In genomic region chr16:56181401-56181800, GRCh38 we compare ENCODE assay signal across 39 cellular contexts. TPM values are rescaled to one million over a fixed set of nuclear protein-coding genes. Genes with fewer than 3 reads are reported as not detected.
"Had no signal": no experiment of that assay in that cellular context is flagged by ENCODE, and none has a peak within 500 bp of the region (broad histone marks: within the 10 kb centered on the region; RNA-seq: fewer than 3 reads in every experiment).

No MANE protein-coding gene starts in this region.

- H3K4me1 Mint-ChIP-seq: activated naive CD4-positive, alpha-beta T cell treated with anti-CD3 and anti-CD28 coated beads, Interleukin-2, amount 10 ng/mL, durations not matched to agents 7 days and 5 days; activated naive CD4-positive, alpha-beta T cell treated with anti-CD3 and anti-CD28 coated beads, Interleukin-2, amount 50 U/mL, for 24 hours; activated naive CD8-positive, alpha-beta T cell treated with anti-CD3 and anti-CD28 coated beads for 36 hours; activated naive CD8-positive, alpha-beta T cell treated with anti-CD3 and anti-CD28 coated beads, Interleukin-2, amount 10 ng/mL, durations not matched to agents 7 days and 5 days; activated naive CD8-positive, alpha-beta T cell treated with anti-CD3 and anti-CD28 coated beads, Interleukin-2, amount 50 U/mL, for 24 hours; activated T-helper 17 cell treated with anti-CD3 and anti-CD28 coated beads, Interleukin-2, amount 50 U/mL, for 72 hours; brain; central memory CD8-positive, alpha-beta T cell had no signal

- H3K4me1 ChIP-seq: adrenal gland, ascending aorta, body of pancreas, breast epithelium had no signal

- H3K36me3 ChIP-seq: adrenal gland, ascending aorta, brain microvascular endothelial cell, breast epithelium, cardiac muscle cell had no signal

- DNase-seq: activated effector memory CD4-positive, alpha-beta T cell treated with anti-CD3 and anti-CD28 coated beads, Interleukin-2, amount 50 U/mL, for 16 hours; activated effector memory CD4-positive, alpha-beta T cell treated with Interleukin-2 at 50 U/mL for 16 hours; activated gamma-delta T cell; activated gamma-delta T cell treated with Interleukin-2 at 50 U/mL for 16 hours; activated naive CD4-positive, alpha-beta T cell; activated naive CD4-positive, alpha-beta T cell treated with anti-CD3 and anti-CD28 coated beads for 36 hours; activated naive CD4-positive, alpha-beta T cell treated with anti-CD3 and anti-CD28 coated beads, Interleukin-2, amount 10 ng/mL, durations not matched to agents 7 days and 5 days; activated naive CD4-positive, alpha-beta T cell treated with anti-CD3 and anti-CD28 coated beads, Interleukin-2, amount 50 U/mL, for 16 hours; activated naive CD4-positive, alpha-beta T cell treated with Interleukin-2 at 50 U/mL for 16 hours; activated naive CD8-positive, alpha-beta T cell treated with anti-CD3 and anti-CD28 coated beads for 36 hours; activated naive CD8-positive, alpha-beta T cell treated with anti-CD3 and anti-CD28 coated beads, Interleukin-2, amount 10 ng/mL, durations not matched to agents 7 days and 5 days; activated naive CD8-positive, alpha-beta T cell treated with anti-CD3 and anti-CD28 coated beads, Interleukin-2, amount 50 U/mL, for 24 hours; activated T-cell treated with anti-CD3 and anti-CD28 coated beads, Interleukin-2, amount 50 U/mL, for 1 hour; activated T-cell treated with anti-CD3 and anti-CD28 coated beads, Interleukin-2, amount 50 U/mL, for 24 hours; activated T-cell treated with anti-CD3 and anti-CD28 coated beads, Interleukin-2, amount 50 U/mL, for 4 hours; activated T-cell treated with anti-CD3 and anti-CD28 coated beads, Interleukin-2, amount 50 U/mL, for 48 hours; activated T-cell treated with anti-CD3 and anti-CD28 coated beads, Interleukin-2, amount 50 U/mL, for 72 hours; adrenal gland; amniotic stem cell; amygdala; anterior cingulate cortex; aorta; body of pancreas; brain microvascular endothelial cell; caudate nucleus; central memory CD4-positive, alpha-beta T cell; cerebellar nuclear complex had no signal

- H3K9me3 Mint-ChIP-seq: central memory CD8-positive, alpha-beta T cell had no signal

- H3K27ac ChIP-seq: adrenal gland, ascending aorta, body of pancreas, brain microvascular endothelial cell, breast epithelium, cardiac muscle cell had no signal

- H3K4me3 ChIP-seq: adrenal gland, ascending aorta, body of pancreas, breast epithelium, cardiac muscle cell had no signal

- H3K27me3 ChIP-seq: adrenal gland, ascending aorta, body of pancreas, brain microvascular endothelial cell, breast epithelium had no signal

- FAIRE-seq: bronchial epithelial cell had no signal

- H3K9me3 ChIP-seq: adrenal gland had no signal

- H3K36me3 Mint-ChIP-seq: activated naive CD4-positive, alpha-beta T cell treated with anti-CD3 and anti-CD28 coated beads, Interleukin-2, amount 10 ng/mL, durations not matched to agents 7 days and 5 days; activated naive CD4-positive, alpha-beta T cell treated with anti-CD3 and anti-CD28 coated beads, Interleukin-2, amount 50 U/mL, for 72 hours; activated naive CD8-positive, alpha-beta T cell treated with anti-CD3 and anti-CD28 coated beads, Interleukin-2, amount 10 ng/mL, durations not matched to agents 7 days and 5 days had no signal

- H3K27me3 Mint-ChIP-seq: brain had no signal

- H3K27ac Mint-ChIP-seq: activated naive CD4-positive, alpha-beta T cell treated with anti-CD3 and anti-CD28 coated beads for 36 hours; activated naive CD4-positive, alpha-beta T cell treated with anti-CD3 and anti-CD28 coated beads, Interleukin-2, amount 10 ng/mL, durations not matched to agents 7 days and 5 days; activated naive CD4-positive, alpha-beta T cell treated with anti-CD3 and anti-CD28 coated beads, Interleukin-2, amount 50 U/mL, for 24 hours; activated naive CD4-positive, alpha-beta T cell treated with anti-CD3 and anti-CD28 coated beads, Interleukin-2, amount 50 U/mL, for 72 hours; activated naive CD8-positive, alpha-beta T cell; activated naive CD8-positive, alpha-beta T cell treated with anti-CD3 and anti-CD28 coated beads for 36 hours; activated naive CD8-positive, alpha-beta T cell treated with anti-CD3 and anti-CD28 coated beads, Interleukin-2, amount 10 ng/mL, durations not matched to agents 7 days and 5 days; activated naive CD8-positive, alpha-beta T cell treated with anti-CD3 and anti-CD28 coated beads, Interleukin-2, amount 50 U/mL, for 24 hours; activated T-cell treated with anti-CD3 and anti-CD28 coated beads, Interleukin-2, amount 50 U/mL, for 24 hours; activated T-cell treated with anti-CD3 and anti-CD28 coated beads, Interleukin-2, amount 50 U/mL, for 72 hours; activated T-helper 1 cell treated with anti-CD3 and anti-CD28 coated beads, Interleukin-12 subunit alpha, Interleukin-12 subunit beta, Interleukin-2, Interleukin-4 antibody, amounts not matched to agents 30 ng/mL and 10 ng/mL and 1 ng/mL, durations not matched to agents 14 hours and 24 hours and 36 hours; activated T-helper 17 cell treated with anti-CD3 and anti-CD28 coated beads, Interleukin-2, amount 50 U/mL, for 72 hours; activated T-helper 2 cell treated with anti-CD3 and anti-CD28 coated beads, Interferon-gamma antibody, Interleukin-2, Interleukin-4, amounts not matched to agents 10 μg/mL and 5 μg/mL and 100 μg/mL, durations not matched to agents 14 hours and 24 hours and 36 hours; brain had no signal

- ATAC-seq: activated naive CD4-positive, alpha-beta T cell treated with anti-CD3 and anti-CD28 coated beads, Interleukin-2, amount 50 U/mL, for 72 hours; activated naive CD8-positive, alpha-beta T cell treated with anti-CD3 and anti-CD28 coated beads, Interleukin-2, amount 50 U/mL, for 24 hours; activated T-cell treated with anti-CD3 and anti-CD28 coated beads, Interleukin-2, amount 50 U/mL, for 4 hours; activated T-cell treated with anti-CD3 and anti-CD28 coated beads, Interleukin-2, amount 50 U/mL, for 72 hours; activated T-helper 17 cell treated with anti-CD3 and anti-CD28 coated beads, Interleukin-2, amount 50 U/mL, for 72 hours; body of pancreas had no signal

- H3K4me3 Mint-ChIP-seq: activated naive CD4-positive, alpha-beta T cell treated with anti-CD3 and anti-CD28 coated beads for 36 hours; activated naive CD4-positive, alpha-beta T cell treated with anti-CD3 and anti-CD28 coated beads, Interleukin-2, amount 10 ng/mL, durations not matched to agents 7 days and 5 days; activated naive CD4-positive, alpha-beta T cell treated with anti-CD3 and anti-CD28 coated beads, Interleukin-2, amount 50 U/mL, for 24 hours; activated naive CD8-positive, alpha-beta T cell; activated naive CD8-positive, alpha-beta T cell treated with anti-CD3 and anti-CD28 coated beads for 36 hours; activated naive CD8-positive, alpha-beta T cell treated with anti-CD3 and anti-CD28 coated beads, Interleukin-2, amount 10 ng/mL, durations not matched to agents 7 days and 5 days; activated naive CD8-positive, alpha-beta T cell treated with anti-CD3 and anti-CD28 coated beads, Interleukin-2, amount 50 U/mL, for 24 hours; activated T-cell treated with anti-CD3 and anti-CD28 coated beads, Interleukin-2, amount 50 U/mL, for 24 hours; activated T-cell treated with anti-CD3 and anti-CD28 coated beads, Interleukin-2, amount 50 U/mL, for 4 hours; activated T-cell treated with anti-CD3 and anti-CD28 coated beads, Interleukin-2, amount 50 U/mL, for 72 hours; activated T-helper 1 cell treated with anti-CD3 and anti-CD28 coated beads, Interleukin-12 subunit alpha, Interleukin-12 subunit beta, Interleukin-2, Interleukin-4 antibody, amounts not matched to agents 30 ng/mL and 10 ng/mL and 1 ng/mL, durations not matched to agents 14 hours and 24 hours and 36 hours; activated T-helper 17 cell treated with anti-CD3 and anti-CD28 coated beads, Interleukin-2, amount 50 U/mL, for 72 hours; brain; central memory CD8-positive, alpha-beta T cell had no signal

RNA-seq across cellular contexts. Expression of gene GNAO1, which starts 9.9 kb away (rescaled TPM):
- total RNA-seq: bronchial epithelial cell had no signal
